8 cellular contexts compared by ENCODE assay signal in the genomic region with DNA sequence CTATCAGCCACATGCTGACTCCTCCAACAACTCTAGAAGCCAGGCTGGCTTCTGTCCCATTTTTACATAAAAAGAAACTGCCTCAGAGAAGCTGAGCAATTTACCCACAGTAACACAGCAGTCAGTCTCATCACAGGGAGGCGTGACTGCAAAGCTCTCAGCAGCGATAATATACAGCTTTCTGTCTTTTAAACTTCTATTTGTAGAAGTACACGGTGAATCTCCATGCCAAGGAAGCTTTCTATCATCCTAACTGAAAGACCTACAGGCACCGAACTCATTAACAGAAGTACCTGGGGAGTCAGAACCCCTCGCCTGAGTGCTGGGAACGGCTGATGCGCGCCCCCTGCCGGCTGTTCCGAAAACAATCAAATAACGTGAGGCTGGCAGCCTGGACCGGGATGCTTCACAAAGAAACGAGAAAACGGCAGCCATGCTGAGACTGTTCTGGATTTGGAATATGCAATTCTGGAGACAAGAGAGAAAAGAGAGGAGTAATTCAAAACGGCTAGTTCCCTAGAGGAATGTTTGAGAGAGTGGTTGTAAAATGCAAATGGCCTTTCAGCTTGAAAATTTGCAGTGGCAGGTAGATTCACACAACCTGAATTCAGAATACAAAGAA. TPM values are rescaled to one million over a fixed set of nuclear protein-coding genes. Genes with fewer than 3 reads are reported as not detected.
DNase-seq lines count a peak whose midpoint lies in the region; ATAC-seq and TF ChIP-seq lines count a peak whose summit lies in the region.

No MANE protein-coding gene starts in this region.

- TF ChIP-seq CTCF in LNCaP clone FGC (IDR thresholded peaks at IDR 0.05; ENCODE audit: control insufficient read depth, extremely low read depth, insufficient read depth) (peak; percentile 80), PC-9 (conservative IDR thresholded peaks at IDR 0.05) (peak; percentile 95), esophagus squamous epithelium (IDR thresholded peaks at IDR 0.05) (peak; percentile 46 to 89 (median 88)), nephron progenitor cell (IDR thresholded peaks at IDR 0.05) (peak; percentile 93)

- DNase-seq in DMS53 treated with DMSO at 0.1 percent for 48 hours (lab: John Stamatoyannopoulos, UW; ENCODE audit: unreplicated experiment) (peak; percentile 85), LNCaP clone FGC (ENCODE audit: low read depth) (no peak), PC-9 (peak in 1 of 2 experiments; percentile 69), esophagus squamous epithelium (lab: John Stamatoyannopoulos, UW) (no peak), nephron progenitor cell (peak; percentile 89)
- peak; percentile 87 for DNase-seq in activated T-cell treated with anti-CD3 and anti-CD28 coated beads, Interleukin-2, amount 50 U/mL, for 24 hours
- peak; percentile 70 to 71 for DNase-seq in stimulated activated naive CD8-positive, alpha-beta T cell treated with anti-CD3 and anti-CD28 coated beads, Interleukin-15, amount 100 ng/mL, for 72 hours

- H3K4me3 ChIP-seq in LNCaP clone FGC (ENCODE audit: low read depth, low read length) (no peak overlapping the region), PC-9 (no peak overlapping the region), esophagus squamous epithelium (no peak overlapping the region)

- H3K27me3 ChIP-seq in PC-9 (ENCODE audit: insufficient read depth, low read depth): peaks cover 27% of the 10 kb centered on the region
- H3K27me3 ChIP-seq in esophagus squamous epithelium: no peaks in the 10 kb centered on the region

- H3K4me2 ChIP-seq in PC-9: no peak overlapping the region

- no peaks in the 10 kb centered on the region for H3K36me3 Mint-ChIP-seq in activated T-cell treated with anti-CD3 and anti-CD28 coated beads, Interleukin-2, amount 50 U/mL, for 24 hours (ENCODE audit: low read depth)
- no peaks in the 10 kb centered on the region for H3K36me3 Mint-ChIP-seq in nephron progenitor cell (ENCODE audit: low read depth)

- TF ChIP-seq POLR2A in esophagus squamous epithelium (IDR thresholded peaks at IDR 0.05): no peak

- H3K36me3 ChIP-seq in PC-9 (ENCODE audit: low read depth) (no peaks in the 10 kb centered on the region), esophagus squamous epithelium (no peaks in the 10 kb centered on the region)

- H3K27ac Mint-ChIP-seq in activated T-cell treated with anti-CD3 and anti-CD28 coated beads, Interleukin-2, amount 50 U/mL, for 24 hours: no peak overlapping the region
- no peak overlapping the region for H3K27ac Mint-ChIP-seq in nephron progenitor cell
- no peak overlapping the region for H3K27ac Mint-ChIP-seq in stimulated activated naive CD8-positive, alpha-beta T cell treated with anti-CD3 and anti-CD28 coated beads, Interleukin-15, amount 100 ng/mL, for 72 hours

- peaks cover 39% of the 10 kb centered on the region for H3F3A ChIP-seq in PC-9 (ENCODE audit: insufficient read depth, low read depth)

- POLR2A ChIA-PET in PC-9 (lab: Charles Lee; ENCODE audit: unreplicated experiment): no interaction called here

- H3K4me1 Mint-ChIP-seq in activated T-cell treated with anti-CD3 and anti-CD28 coated beads, Interleukin-2, amount 50 U/mL, for 24 hours (ENCODE audit: low read depth): peaks cover 20% of the 10 kb centered on the region
- H3K4me1 Mint-ChIP-seq in nephron progenitor cell: peaks cover 67% of the 10 kb centered on the region
- H3K4me1 Mint-ChIP-seq in stimulated activated naive CD8-positive, alpha-beta T cell treated with anti-CD3 and anti-CD28 coated beads, Interleukin-15, amount 100 ng/mL, for 72 hours: peaks cover 14% of the 10 kb centered on the region

- no peaks in the 10 kb centered on the region for H3K79me2 ChIP-seq in PC-9 (ENCODE audit: low read depth)

- no peaks in the 10 kb centered on the region for H3K9me2 ChIP-seq in PC-9 (ENCODE audit: insufficient read depth)

- H3K27ac ChIP-seq in PC-9 (no peak overlapping the region), esophagus squamous epithelium (no peak overlapping the region)

- BruUV-seq in PC-9 (replicated peaks; lab: Mats Ljungman, UMichigan): no TSS peak

- CTCF ChIA-PET in PC-9 (lab: Charles Lee): interaction anchor here (0.5 to 0.6 kb wide), 2 partner anchors 278 to 1688 kb away, joined by 3 to 14 read pairs; no protein-coding TSS in a partner anchor

- no peaks in the 10 kb centered on the region for H3K27me3 Mint-ChIP-seq in activated T-cell treated with anti-CD3 and anti-CD28 coated beads, Interleukin-2, amount 50 U/mL, for 24 hours
- no peaks in the 10 kb centered on the region for H3K27me3 Mint-ChIP-seq in nephron progenitor cell (ENCODE audit: low read depth, poor library complexity)
- H3K27me3 Mint-ChIP-seq in stimulated activated naive CD8-positive, alpha-beta T cell treated with anti-CD3 and anti-CD28 coated beads, Interleukin-15, amount 100 ng/mL, for 72 hours: no peaks in the 10 kb centered on the region

- intact Hi-C loops in PC-9 (cut with micrococcal nuclease; ENCODE audit: unreplicated experiment): loop anchor here (10.0 kb wide), 4 partner anchors 393 to 1093 kb away; a partner anchor contains a TSS
- intact Hi-C loops in esophagus squamous epithelium (cut with DNase I): loop anchor here (5.0 kb wide), 1 partner anchor 490 kb away; a partner anchor contains a TSS

- H3K4me3 Mint-ChIP-seq in activated T-cell treated with anti-CD3 and anti-CD28 coated beads, Interleukin-2, amount 50 U/mL, for 24 hours: no peak overlapping the region
- H3K4me3 Mint-ChIP-seq in nephron progenitor cell: peak overlapping the region; percentile 16
- no peak overlapping the region for H3K4me3 Mint-ChIP-seq in stimulated activated naive CD8-positive, alpha-beta T cell treated with anti-CD3 and anti-CD28 coated beads, Interleukin-15, amount 100 ng/mL, for 72 hours

- H3K9me3 Mint-ChIP-seq in activated T-cell treated with anti-CD3 and anti-CD28 coated beads, Interleukin-2, amount 50 U/mL, for 24 hours: no peaks in the 10 kb centered on the region
- no peaks in the 10 kb centered on the region for H3K9me3 Mint-ChIP-seq in nephron progenitor cell
- no peaks in the 10 kb centered on the region for H3K9me3 Mint-ChIP-seq in stimulated activated naive CD8-positive, alpha-beta T cell treated with anti-CD3 and anti-CD28 coated beads, Interleukin-15, amount 100 ng/mL, for 72 hours

- H3K4me1 ChIP-seq in PC-9 (replicated peaks; ENCODE audit: insufficient read depth): peaks cover 47% of the 10 kb centered on the region
- peaks cover 26 to 63% (median 43%) of the 10 kb centered on the region in 3 donors for H3K4me1 ChIP-seq in esophagus squamous epithelium

- 12 to 14% methylated on average over 9 to 10 of the region's 15 CpGs for WGBS in esophagus squamous epithelium, 2 donors

- H2AFZ ChIP-seq in PC-9: no peak overlapping the region

- no peaks in the 10 kb centered on the region for H3K9me3 ChIP-seq in PC-9 (ENCODE audit: insufficient read depth, low read depth)
- no peaks in the 10 kb centered on the region for H3K9me3 ChIP-seq in esophagus squamous epithelium

- peak; percentile 75 for ATAC-seq in stimulated activated naive CD8-positive, alpha-beta T cell treated with anti-CD3 and anti-CD28 coated beads, Interleukin-15, amount 100 ng/mL, for 72 hours
- ATAC-seq in GM19452 (IDR thresholded peaks at IDR 0.05; ENCODE audit: unreplicated experiment): no peak

- no peaks in the 10 kb centered on the region; the same call in 1 of the 2 replicates for H4K20me1 ChIP-seq in PC-9 (ENCODE audit: insufficient read depth)

RNA-seq across cellular contexts. Expression of a gene that starts 43.5 kb away (rescaled TPM):
- total RNA-seq in PC-9 (2021) (29.0 and 33.7 TPM in 2 replicates), esophagus squamous epithelium (10 to 100 TPM; 24.1 to 50.7 (median 43.0) TPM)

Comparison
In these comparisons a context has a peak if more than half of its experiments do, and no peak if none do; other contexts are left out.
1. DNase-seq: peak in DMS53 treated with DMSO at 0.1 percent for 48 hours (single experiment), activated T-cell treated with anti-CD3 and anti-CD28 coated beads, Interleukin-2, amount 50 U/mL, for 24 hours (single experiment), nephron progenitor cell (single experiment) and stimulated activated naive CD8-positive, alpha-beta T cell treated with anti-CD3 and anti-CD28 coated beads, Interleukin-15, amount 100 ng/mL, for 72 hours (2 of 2); none in LNCaP clone FGC (single experiment) and esophagus squamous epithelium (single experiment).
2. Peak in every context shown above with its lines, with median percentiles within 50 percentile points of each other: CTCF ChIP-seq.